Comparison of ENCODE assay signal across 8 cellular contexts in the genomic region with DNA sequence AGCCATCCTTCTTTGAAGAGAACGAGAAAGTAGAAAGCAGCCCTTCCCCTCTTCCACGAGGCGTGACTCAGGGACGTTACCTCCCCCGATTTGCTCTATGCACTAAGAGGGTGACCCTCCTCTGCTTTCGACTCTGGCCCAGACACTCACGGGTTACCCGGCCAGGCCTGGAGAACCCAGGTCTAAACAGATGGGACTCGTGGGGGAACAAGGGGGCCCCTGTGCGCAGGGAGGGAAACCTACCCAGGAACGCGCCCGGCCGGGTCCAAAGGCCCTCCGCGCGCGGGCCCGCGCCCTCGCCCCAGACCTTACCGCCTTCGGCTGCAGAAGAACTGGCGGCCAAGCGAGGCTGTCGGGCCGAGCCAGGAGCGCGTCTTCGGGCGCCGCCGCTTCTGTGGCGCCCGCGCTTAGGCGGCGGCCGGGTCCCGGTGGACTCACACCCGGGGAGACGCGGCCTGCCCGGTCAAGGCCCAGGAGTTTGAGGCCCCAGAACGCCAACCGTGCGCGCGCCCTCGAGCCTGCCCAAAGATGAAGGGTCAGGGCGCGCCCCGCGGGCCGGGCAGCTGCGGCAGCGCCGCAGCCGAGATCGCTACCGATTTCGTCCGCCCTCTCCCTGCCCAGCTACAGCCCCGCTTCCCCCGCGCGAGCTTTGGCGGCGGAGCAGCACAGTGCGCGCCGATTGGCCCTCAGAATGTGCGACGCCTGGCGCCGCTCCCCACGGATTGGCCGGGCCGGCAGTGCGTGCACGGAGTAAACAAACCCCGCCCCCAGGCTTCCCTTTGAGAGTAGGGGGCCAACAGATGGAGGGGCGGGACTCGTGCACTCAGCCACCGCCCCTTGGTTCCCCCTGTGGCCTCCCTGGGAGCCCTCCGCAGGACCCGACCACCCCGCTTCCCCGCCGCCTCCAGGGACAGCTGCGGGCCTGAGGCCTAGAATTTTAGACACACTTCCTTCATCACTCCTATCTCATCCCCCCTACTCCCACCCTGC. TPM values are rescaled to one million over a fixed set of nuclear protein-coding genes. Genes with fewer than 3 reads are reported as not detected.
DNase-seq lines count a peak whose midpoint lies in the region; ATAC-seq and TF ChIP-seq lines count a peak whose summit lies in the region.

Gene TFDP2 (minus strand): TSS at position 674 of the 990 bp plus-strand sequence. CDS start 47,795 bp downstream, outside the sequence.

- ATAC-seq in HG02840 (IDR thresholded peaks at IDR 0.05; ENCODE audit: low FRiP score, unreplicated experiment) (peak; percentile 98), heart right ventricle (peak; percentile 100), upper lobe of right lung (peak; percentile 100)

- H3K4me3 ChIP-seq in heart right ventricle (peak within 1 kb of the TSS; percentile 59 to 90 (median 77)), upper lobe of right lung (peak within 1 kb of the TSS; percentile 77)

- H3K4me1 ChIP-seq in heart right ventricle, result peaks cover 3 to 25% (median 18%) of the 10 kb centered on the region in 9 donors
- H3K4me1 ChIP-seq in upper lobe of right lung, result peaks cover 13% of the 10 kb centered on the region

- H3K36me3 Mint-ChIP-seq in progenitor cell of endocrine pancreas (ENCODE audit: insufficient read depth), result no peaks in the 10 kb centered on the region

- no peaks in the 10 kb centered on the region for H3K9me3 Mint-ChIP-seq in progenitor cell of endocrine pancreas (ENCODE audit: low read depth)

- peak within 1 kb of the TSS; percentile 98 for H3K27ac Mint-ChIP-seq in progenitor cell of endocrine pancreas

- 1% methylated on average over 91 of the region's 91 CpGs for WGBS in heart right ventricle, 2 donors

- intact Hi-C loops in T-helper 1 cell treated with Interleukin-12 subunit alpha and Interleukin-12 subunit beta and Interleukin-4 antibody, amounts not matched to agents 30 ng/mL and 1 ng/mL, for 36 hours (cut with micrococcal nuclease), result loop anchor here (1.0 to 5.0 kb wide), 17 partner anchors 22 to 918 kb away; partner anchors contain the start of genes ATP1B3, ATR, GK5 and PLS1
- intact Hi-C loops in heart right ventricle (cut with DNase I) (loop anchor here in 2 of 10 donors (5.0 to 10.0 kb wide), 2 partner anchors 124 to 127 kb away; no protein-coding TSS in a partner anchor), upper lobe of right lung (cut with DNase I) (no loop called here)

- no peaks in the 10 kb centered on the region for H3K9me3 ChIP-seq in heart right ventricle
- no peaks in the 10 kb centered on the region for H3K9me3 ChIP-seq in upper lobe of right lung

- DNase-seq in GM13977 (ENCODE audit: low spot score) (peak; percentile 93), NCI-H1436 (lab: John Stamatoyannopoulos, UW) (peak; percentile 96), amniotic epithelial cell (ENCODE audit: low read depth) (peak; percentile 82), heart right ventricle (peak; percentile 89 to 93), progenitor cell of endocrine pancreas (ENCODE audit: low spot score, unreplicated experiment) (peak; percentile 92), upper lobe of right lung (peak; percentile 95)

- peak within 1 kb of the TSS; percentile 89 for H3K4me3 Mint-ChIP-seq in progenitor cell of endocrine pancreas (ENCODE audit: low read depth)

- peaks cover 17% of the 10 kb centered on the region for H3K4me1 Mint-ChIP-seq in progenitor cell of endocrine pancreas (ENCODE audit: low read depth)

- TF ChIP-seq CTCF in GM13977 (IDR thresholded peaks at IDR 0.05; ENCODE audit: extremely low read depth, insufficient read depth, missing control alignments), result no peak
- TF ChIP-seq CTCF in heart right ventricle (IDR thresholded peaks at IDR 0.05), result no peak
- peak; percentile 7 for TF ChIP-seq CTCF in progenitor cell of endocrine pancreas (IDR thresholded peaks at IDR 0.05; ENCODE audit: unreplicated experiment)
- no peak for TF ChIP-seq CTCF in upper lobe of right lung (IDR thresholded peaks at IDR 0.05)

- H3K27ac ChIP-seq in heart right ventricle (peak within 1 kb of the TSS; percentile 16 to 89 (median 78)), upper lobe of right lung (peak within 1 kb of the TSS; percentile 80)

- peaks cover 4% of the 10 kb centered on the region for H3K27me3 Mint-ChIP-seq in progenitor cell of endocrine pancreas

- no peaks in the 10 kb centered on the region for H3K36me3 ChIP-seq in heart right ventricle
- H3K36me3 ChIP-seq in upper lobe of right lung, result no peaks in the 10 kb centered on the region

- in situ Hi-C loops in GM13977 (cut with MboI; ENCODE audit: low pct_unique_long_range_greater_than_20kb, low sequenced_read_pairs, unreplicated experiment), result no loop called here

- H3K27me3 ChIP-seq in heart right ventricle (no peaks in the 10 kb centered on the region), upper lobe of right lung (no peaks in the 10 kb centered on the region)

RNA-seq across cellular contexts. Expression of gene TFDP2, which starts in this region (rescaled TPM):
- total RNA-seq in T-helper 1 cell treated with Interleukin-12 subunit alpha and Interleukin-12 subunit beta and Interleukin-4 antibody, amounts not matched to agents 30 ng/mL and 1 ng/mL, for 36 hours, result 28.2 and 29.3 TPM in 2 replicates
- 10 to 100 TPM; 44.9 to 77.8 (median 56.0) TPM for total RNA-seq in heart right ventricle
- polyA plus RNA-seq in heart right ventricle, result 10 to 100 TPM; 11.0 to 17.7 TPM
- 94.4 and 94.5 TPM in 2 replicates for total RNA-seq in progenitor cell of endocrine pancreas
- 26.7 TPM for total RNA-seq in upper lobe of right lung

Comparison
In these comparisons a context has a peak if more than half of its experiments do, and no peak if none do; other contexts are left out.
1. Peak in every context shown above with its lines: DNase-seq, ATAC-seq, H3K4me3 ChIP-seq and H3K27ac ChIP-seq.